In the genomic region with DNA sequence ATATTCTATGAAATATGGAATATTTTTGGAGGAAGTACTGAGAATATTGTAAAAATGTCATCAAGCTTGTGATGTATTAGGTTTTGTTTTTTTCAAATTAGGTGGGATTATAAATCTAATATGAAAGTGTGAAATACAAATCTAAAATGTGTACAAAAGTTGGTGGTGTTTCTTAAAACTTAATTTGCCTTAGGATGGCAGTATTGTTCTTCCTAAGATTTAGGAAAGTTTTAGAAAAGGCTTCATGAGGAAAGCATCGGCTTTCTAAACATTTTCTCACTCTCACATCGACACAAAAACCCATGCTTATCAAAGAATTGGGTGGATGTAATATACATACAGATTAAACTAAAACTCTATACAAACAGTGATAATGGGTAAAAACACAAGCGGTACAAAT, we compare ENCODE assay signal across 1 cellular context.
TF ChIP-seq lines count a peak whose summit lies in the region.

No MANE protein-coding gene starts in this region.

TF ChIP-seq in IMR-90, 13 proteins besides CTCF, POLR2A, EP300 and RAD21 (continued from another document):
- TF ChIP-seq, protein P1, sequence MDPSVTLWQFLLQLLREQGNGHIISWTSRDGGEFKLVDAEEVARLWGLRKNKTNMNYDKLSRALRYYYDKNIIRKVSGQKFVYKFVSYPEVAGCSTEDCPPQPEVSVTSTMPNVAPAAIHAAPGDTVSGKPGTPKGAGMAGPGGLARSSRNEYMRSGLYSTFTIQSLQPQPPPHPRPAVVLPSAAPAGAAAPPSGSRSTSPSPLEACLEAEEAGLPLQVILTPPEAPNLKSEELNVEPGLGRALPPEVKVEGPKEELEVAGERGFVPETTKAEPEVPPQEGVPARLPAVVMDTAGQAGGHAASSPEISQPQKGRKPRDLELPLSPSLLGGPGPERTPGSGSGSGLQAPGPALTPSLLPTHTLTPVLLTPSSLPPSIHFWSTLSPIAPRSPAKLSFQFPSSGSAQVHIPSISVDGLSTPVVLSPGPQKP (IDR thresholded peaks at IDR 0.05; ENCODE audit: borderline replicate concordance, low read depth, low read length), result no peak
- TF ChIP-seq CEBPB (IDR thresholded peaks at IDR 0.05; ENCODE audit: low read depth, low read length) (no peak), RCOR1 (IDR thresholded peaks at IDR 0.05; ENCODE audit: insufficient replicate concordance, low read length) (no peak), CHD1 (IDR thresholded peaks at IDR 0.05; ENCODE audit: low read depth, low read length) (no peak), MAFK (IDR thresholded peaks at IDR 0.05; ENCODE audit: low read depth, low read length) (no peak), SMC3 (IDR thresholded peaks at IDR 0.05; ENCODE audit: low read depth, low read length) (no peak; the same call in 1 of the 2 replicates), RFX5 (IDR thresholded peaks at IDR 0.05; ENCODE audit: low read depth, low read length) (no peak)
- TF ChIP-seq, protein P2, sequence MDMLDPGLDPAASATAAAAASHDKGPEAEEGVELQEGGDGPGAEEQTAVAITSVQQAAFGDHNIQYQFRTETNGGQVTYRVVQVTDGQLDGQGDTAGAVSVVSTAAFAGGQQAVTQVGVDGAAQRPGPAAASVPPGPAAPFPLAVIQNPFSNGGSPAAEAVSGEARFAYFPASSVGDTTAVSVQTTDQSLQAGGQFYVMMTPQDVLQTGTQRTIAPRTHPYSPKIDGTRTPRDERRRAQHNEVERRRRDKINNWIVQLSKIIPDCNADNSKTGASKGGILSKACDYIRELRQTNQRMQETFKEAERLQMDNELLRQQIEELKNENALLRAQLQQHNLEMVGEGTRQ (IDR thresholded peaks at IDR 0.05; ENCODE audit: low read depth, low read length), result no peak
TF ChIP-seq in IMR-90: peak in this region for 0.
